Comparison of ENCODE assay signal across 31 cellular contexts in genomic region chr5:149951138-149951749, GRCh38. TPM values are rescaled to one million over a fixed set of nuclear protein-coding genes. Genes with fewer than 3 reads are reported as not detected.
A peak's percentile ranks its signal among the peaks of the same experiment; 100 is the strongest.
DNase-seq lines count a peak whose midpoint lies in the region; ATAC-seq and TF ChIP-seq lines count a peak whose summit lies in the region.
"Had no signal": no experiment of that assay in that cellular context is flagged by ENCODE, and none has a peak within 500 bp of the region (broad histone marks: within the 10 kb centered on the region; RNA-seq: fewer than 3 reads in every experiment).

No MANE protein-coding gene starts in this region.

- TF ChIP-seq CTCF in A673 (conservative IDR thresholded peaks at IDR 0.05; ENCODE audit: low read depth, low read length) (0 out of 2 replicates have a peak, but pooled peaks have one; percentile 19), fibroblast of pulmonary artery (IDR thresholded peaks at IDR 0.05; ENCODE audit: low read length, missing control alignments) (peak; percentile 18)

- H3K27me3 ChIP-seq in A673 (replicated peaks; ENCODE audit: insufficient read depth, low read depth, low read length, poor library complexity) (no peaks in the 10 kb centered on the region), H7 (ENCODE audit: control insufficient read depth, insufficient read depth, low read length) (no peaks in the 10 kb centered on the region)
- H3K27me3 ChIP-seq: foreskin keratinocyte, sigmoid colon had no signal

- H3K27me3 Mint-ChIP-seq in activated CD8-positive, alpha-beta T cell treated with anti-CD3 and anti-CD28 coated beads, Interleukin-2, amount 10 ng/mL, durations not matched to agents 7 days and 5 days (ENCODE audit: low read depth): peaks cover 6% of the 10 kb centered on the region
- H3K27me3 Mint-ChIP-seq: type B pancreatic cell had no signal

- H3K9me3 Mint-ChIP-seq in activated CD8-positive, alpha-beta T cell treated with anti-CD3 and anti-CD28 coated beads, Interleukin-2, amount 10 ng/mL, durations not matched to agents 7 days and 5 days (ENCODE audit: insufficient read depth): no peaks in the 10 kb centered on the region
- H3K9me3 Mint-ChIP-seq: activated naive CD4-positive, alpha-beta T cell treated with anti-CD3 and anti-CD28 coated beads for 36 hours; activated T-cell treated with anti-CD3 and anti-CD28 coated beads, Interleukin-2, amount 50 U/mL, for 4 hours; IgD-negative memory B cell; nephron; type B pancreatic cell had no signal

- H3K36me3 ChIP-seq in A673 (ENCODE audit: insufficient read depth, low read length, poor library complexity, severe bottlenecking) (no peaks in the 10 kb centered on the region), H7 (replicated peaks; ENCODE audit: control insufficient read depth, insufficient read depth, low read length) (no peaks in the 10 kb centered on the region)
- H3K36me3 ChIP-seq: sigmoid colon had no signal

- intact Hi-C loops in A673 (cut with micrococcal nuclease; ENCODE audit: unreplicated experiment): no loop called here

- no peak overlapping the region for H3K4me3 ChIP-seq in A673 (ENCODE audit: low read depth, low read length, poor library complexity, severe bottlenecking)
- H3K4me3 ChIP-seq in H7 (ENCODE audit: insufficient read depth, low read depth, low read length): no peak overlapping the region
- no peak overlapping the region for H3K4me3 ChIP-seq in fibroblast of pulmonary artery (replicated peaks; ENCODE audit: low read depth, low read length)
- H3K4me3 ChIP-seq: sigmoid colon had no signal

- no peak overlapping the region for H3K4me3 Mint-ChIP-seq in activated CD8-positive, alpha-beta T cell treated with anti-CD3 and anti-CD28 coated beads, Interleukin-2, amount 10 ng/mL, durations not matched to agents 7 days and 5 days
- H3K4me3 Mint-ChIP-seq: activated naive CD4-positive, alpha-beta T cell treated with anti-CD3 and anti-CD28 coated beads for 36 hours; activated T-cell treated with anti-CD3 and anti-CD28 coated beads, Interleukin-2, amount 50 U/mL, for 4 hours; IgD-negative memory B cell; nephron; type B pancreatic cell had no signal

- no peaks in the 10 kb centered on the region for H3K4me1 ChIP-seq in A673 (ENCODE audit: insufficient read depth, low read length, poor library complexity, severe bottlenecking)
- H3K4me1 ChIP-seq: foreskin keratinocyte, sigmoid colon had no signal

- no peak overlapping the region for H3K27ac Mint-ChIP-seq in activated CD8-positive, alpha-beta T cell treated with anti-CD3 and anti-CD28 coated beads, Interleukin-2, amount 10 ng/mL, durations not matched to agents 7 days and 5 days
- H3K27ac Mint-ChIP-seq: activated naive CD4-positive, alpha-beta T cell treated with anti-CD3 and anti-CD28 coated beads for 36 hours; nephron; type B pancreatic cell had no signal

- CTCF ChIA-PET in A673 (lab: Charles Lee): no interaction called here
- CTCF ChIA-PET in activated CD8-positive, alpha-beta T cell treated with anti-CD3 and anti-CD28 coated beads, Interleukin-2, amount 10 ng/mL, durations not matched to agents 7 days and 5 days (lab: Charles Lee): interaction anchor here (1.1 to 3.5 kb wide), 2 partner anchors 8 to 40 kb away, joined by 7 to 25 read pairs; partner anchors contain the start of gene SLC26A2

- H3K4me1 Mint-ChIP-seq in activated CD8-positive, alpha-beta T cell treated with anti-CD3 and anti-CD28 coated beads, Interleukin-2, amount 10 ng/mL, durations not matched to agents 7 days and 5 days (ENCODE audit: low read depth): peaks cover 2% of the 10 kb centered on the region
- H3K4me1 Mint-ChIP-seq: IgD-negative memory B cell, nephron had no signal

- ATAC-seq in activated CD8-positive, alpha-beta T cell treated with anti-CD3 and anti-CD28 coated beads, Interleukin-2, amount 10 ng/mL, durations not matched to agents 7 days and 5 days: no peak
- ATAC-seq: activated T-cell treated with anti-CD3 and anti-CD28 coated beads, Interleukin-2, amount 50 U/mL, for 4 hours; foreskin keratinocyte; left ventricle myocardium superior had no signal

- in situ Hi-C loops in SK-MEL-5 (cut with HindIII; ENCODE audit: low pct_unique_long_range_greater_than_20kb, low sequenced_read_pairs): no loop called here

- POLR2A ChIA-PET in A673 (lab: Charles Lee; ENCODE audit: low non-redundant PET): no interaction called here
- POLR2A ChIA-PET in activated CD8-positive, alpha-beta T cell treated with anti-CD3 and anti-CD28 coated beads, Interleukin-2, amount 10 ng/mL, durations not matched to agents 7 days and 5 days (lab: Charles Lee): no interaction called here

- H3K9me3 ChIP-seq in A673 (ENCODE audit: low read depth, low read length, poor library complexity, severe bottlenecking): no peaks in the 10 kb centered on the region
- H3K9me3 ChIP-seq: sigmoid colon had no signal

- no peaks in the 10 kb centered on the region for H3K36me3 Mint-ChIP-seq in activated CD8-positive, alpha-beta T cell treated with anti-CD3 and anti-CD28 coated beads, Interleukin-2, amount 10 ng/mL, durations not matched to agents 7 days and 5 days (ENCODE audit: low read depth)
- H3K36me3 Mint-ChIP-seq: IgD-negative memory B cell, type B pancreatic cell had no signal

- H3K27ac ChIP-seq in A673 (ENCODE audit: low read depth, low read length, poor library complexity, severe bottlenecking): no peak overlapping the region
- H3K27ac ChIP-seq: foreskin keratinocyte, sigmoid colon had no signal

- DNase-seq in A673 (ENCODE audit: low spot score) (no peak), H7 (peak; percentile 56), SK-MEL-5 (ENCODE audit: low read depth, low spot score) (peak; percentile 62), fibroblast of pulmonary artery (ENCODE audit: low read depth) (no peak), NCI-H128 (lab: John Stamatoyannopoulos, UW; ENCODE audit: unreplicated experiment) (no peak), T-helper 9 cell (no peak)
- DNase-seq in activated CD8-positive, alpha-beta T cell treated with anti-CD3 and anti-CD28 coated beads, Interleukin-2, amount 10 ng/mL, durations not matched to agents 7 days and 5 days: no peak
- DNase-seq in activated CD4-positive, alpha-beta T cell treated with anti-CD3 and anti-CD28 coated beads, Interleukin-2, amount 50 U/mL, for 1 hour: no peak
- DNase-seq: ACHN; activated CD4-positive, alpha-beta T cell treated with anti-CD3 and anti-CD28 coated beads for 1 hour; activated CD8-positive, alpha-beta memory T cell treated with anti-CD3 and anti-CD28 coated beads for 24 hours; activated naive CD4-positive, alpha-beta T cell treated with anti-CD3 and anti-CD28 coated beads for 36 hours; activated T-cell treated with anti-CD3 and anti-CD28 coated beads, Interleukin-2, amount 50 U/mL, for 4 hours; amygdala; caudate nucleus; dermis blood vessel endothelial cell; DMS 273 treated with DMSO at 0.1 percent for 48 hours; foreskin keratinocyte; left ventricle myocardium superior; NCI-H1694 treated with DMSO at 0.1 percent for 48 hours; NCI-H2171 treated with DMSO at 0.1 percent for 48 hours; NCI-H526 treated with DMSO at 0.1 percent for 48 hours; posterior cingulate gyrus; Right ventricle myocardium superior; sigmoid colon; stimulated activated CD4-positive, alpha-beta T cell treated with anti-CD3 and anti-CD28 coated beads, Interleukin-15, amount 100 ng/mL, for 24 hours; stimulated activated CD8-positive, alpha-beta memory T cell treated with anti-CD3 and anti-CD28 coated beads, Interleukin-4, amount 100 ng/mL, for 48 hours had no signal

- no TSS peak for BruUV-seq in A673 (replicated peaks; lab: Mats Ljungman, UMichigan)

RNA-seq across cellular contexts. Expression of gene PDE6A, which starts 6.7 kb away (rescaled TPM):
- total RNA-seq in A673 (2021): 0.39 and 0.49 TPM in 2 replicates
- not detected in 2 replicates for total RNA-seq in H7 (2014; rRNA removed; shearing (Covaris generic))
- 0.08 and 0.26 TPM in 2 replicates for total RNA-seq in SK-MEL-5 (2014; rRNA removed; shearing (Covaris generic))
- 0.16 and 0.40 TPM in 2 replicates for polyA plus RNA-seq in SK-MEL-5 (2015; cell fraction: cytosol; rRNA removed)
- 0.26 and 0.44 TPM in 2 replicates for polyA plus RNA-seq in SK-MEL-5 (2015; cell fraction: nucleus; rRNA removed)
- not detected for total RNA-seq in activated CD8-positive, alpha-beta T cell treated with anti-CD3 and anti-CD28 coated beads, Interleukin-2, amount 10 ng/mL, durations not matched to agents 7 days and 5 days
- total RNA-seq: activated naive CD4-positive, alpha-beta T cell treated with anti-CD3 and anti-CD28 coated beads for 36 hours; activated T-cell treated with anti-CD3 and anti-CD28 coated beads, Interleukin-2, amount 50 U/mL, for 4 hours; dermis blood vessel endothelial cell; endothelial cell of umbilical vein; foreskin keratinocyte; sigmoid colon had no signal
- polyA plus RNA-seq: endothelial cell of umbilical vein had no signal

RNA-seq across cellular contexts. Expression of gene SLC26A2, which starts 9.3 kb away (rescaled TPM):
- total RNA-seq in A673 (2021): 83.0 and 96.6 TPM in 2 replicates
- 6.1 and 6.7 TPM in 2 replicates for total RNA-seq in H7 (2014; rRNA removed; shearing (Covaris generic))
- total RNA-seq in SK-MEL-5 (2014; rRNA removed; shearing (Covaris generic)): 173 and 178 TPM in 2 replicates
- 138 and 192 TPM in 2 replicates for polyA plus RNA-seq in SK-MEL-5 (2015; cell fraction: cytosol; rRNA removed)
- 203 and 267 TPM in 2 replicates for polyA plus RNA-seq in SK-MEL-5 (2015; cell fraction: nucleus; rRNA removed)
- total RNA-seq in activated CD8-positive, alpha-beta T cell treated with anti-CD3 and anti-CD28 coated beads, Interleukin-2, amount 10 ng/mL, durations not matched to agents 7 days and 5 days: 1 to 10 TPM; 7.6 to 8.0 TPM

RNA-seq across cellular contexts. Expression of gene TIGD6, which starts 49.2 kb away (rescaled TPM):
- 7.3 and 7.5 TPM in 2 replicates for total RNA-seq in A673 (2021)
- 3.9 and 4.4 TPM in 2 replicates for total RNA-seq in H7 (2014; rRNA removed; shearing (Covaris generic))
- total RNA-seq in SK-MEL-5 (2014; rRNA removed; shearing (Covaris generic)): 5.5 and 6.6 TPM in 2 replicates
- 4.4 and 5.3 TPM in 2 replicates for polyA plus RNA-seq in SK-MEL-5 (2015; cell fraction: cytosol; rRNA removed)
- polyA plus RNA-seq in SK-MEL-5 (2015; cell fraction: nucleus; rRNA removed): 5.2 and 7.1 TPM in 2 replicates
- 1 to 10 TPM; 1.1 to 1.4 TPM for total RNA-seq in activated CD8-positive, alpha-beta T cell treated with anti-CD3 and anti-CD28 coated beads, Interleukin-2, amount 10 ng/mL, durations not matched to agents 7 days and 5 days

RNA-seq across cellular contexts. Expression of gene HMGXB3, which starts 49.3 kb away (rescaled TPM):
- 52.6 and 55.6 TPM in 2 replicates for total RNA-seq in A673 (2021)
- total RNA-seq in H7 (2014; rRNA removed; shearing (Covaris generic)): 23.8 and 30.7 TPM in 2 replicates
- 53.7 and 54.3 TPM in 2 replicates for total RNA-seq in SK-MEL-5 (2014; rRNA removed; shearing (Covaris generic))
- polyA plus RNA-seq in SK-MEL-5 (2015; cell fraction: cytosol; rRNA removed): 58.1 and 74.9 TPM in 2 replicates
- 312 and 367 TPM in 2 replicates for polyA plus RNA-seq in SK-MEL-5 (2015; cell fraction: nucleus; rRNA removed)
- total RNA-seq in activated CD8-positive, alpha-beta T cell treated with anti-CD3 and anti-CD28 coated beads, Interleukin-2, amount 10 ng/mL, durations not matched to agents 7 days and 5 days: 10 to 100 TPM; 36.5 to 37.5 TPM

Comparison
In these comparisons a context has a peak if more than half of its experiments do, and no peak if none do; other contexts are left out.
1. DNase-seq: peak in H7 (single experiment) and SK-MEL-5 (single experiment); none in A673 (single experiment), fibroblast of pulmonary artery (single experiment), activated CD8-positive, alpha-beta T cell treated with anti-CD3 and anti-CD28 coated beads, Interleukin-2, amount 10 ng/mL, durations not matched to agents 7 days and 5 days (single experiment), NCI-H128 (single experiment), T-helper 9 cell (single experiment) and activated CD4-positive, alpha-beta T cell treated with anti-CD3 and anti-CD28 coated beads, Interleukin-2, amount 50 U/mL, for 1 hour (single experiment).